In genomic region chr2:74440005-74440377, GRCh38 we compare ENCODE assay signal across 10 cellular contexts. TPM values are rescaled to one million over a fixed set of nuclear protein-coding genes. Genes with fewer than 3 reads are reported as not detected.
DNase-seq lines count a peak whose midpoint lies in the region; ATAC-seq, FAIRE-seq and TF ChIP-seq lines count a peak whose summit lies in the region.
"Had no signal": no experiment of that assay in that cellular context is flagged by ENCODE, and none has a peak within 500 bp of the region (broad histone marks: within the 10 kb centered on the region; RNA-seq: fewer than 3 reads in every experiment).

No MANE protein-coding gene starts in this region.

- 13% methylated on average over 6 of the region's 9 CpGs for WGBS in K562 (ENCODE audit: insufficient coverage, low coverage, missing lambda C conversion rate)
- WGBS in spleen, 5 donors = 16 to 45% (median 17%) methylated on average over 6 to 9 of the region's 9 CpGs

- H3K9me3 ChIP-seq in K562 (replicated peaks; ENCODE audit: control insufficient read depth, insufficient read depth, low read depth, low read length) (no peaks in the 10 kb centered on the region), spleen (no peaks in the 10 kb centered on the region)
- no peaks in the 10 kb centered on the region for H3K9me3 ChIP-seq in CD4-positive, alpha-beta memory T cell (ENCODE audit: control insufficient read depth in 1 of 2, low read length in 2 of 2)

- H2AFZ ChIP-seq in K562 (ENCODE audit: low read depth, low read length) = peak overlapping the region; percentile 98

- FAIRE-seq in K562 (lab: Jason Lieb, UNC) = no peak

- H4K20me1 ChIP-seq in K562 (replicated peaks; ENCODE audit: control insufficient read depth, insufficient read depth, low read length) = no peaks in the 10 kb centered on the region

- H3K4me2 ChIP-seq in K562 (ENCODE audit: insufficient read depth, low read length) = peak overlapping the region; percentile 87

- no peak for DNase-seq in activated CD4-positive, alpha-beta T cell treated with anti-CD3 and anti-CD28 coated beads for 36 hours
- no peak for DNase-seq in activated CD4-positive, alpha-beta T cell treated with anti-CD3 and anti-CD28 coated beads, Interleukin-2, amount 10 ng/mL, durations not matched to agents 7 days and 5 days
- DNase-seq in K562 (ENCODE audit: extremely low read depth in 1 of 4, low spot score in 3 of 4) (peak in 2 of 4 experiments; percentile 44 to 49), immature natural killer cell (no peak), spleen (peak; percentile 78), T-helper 2 cell (no peak), NCI-H187 treated with DMSO at 0.1 percent for 48 hours (lab: John Stamatoyannopoulos, UW) (no peak)
- no peak for DNase-seq in CD4-positive, alpha-beta memory T cell

- H3K4me1 ChIP-seq in K562 (replicated peaks in 1 of 2; ENCODE audit: control insufficient read depth in 2 of 2, insufficient read depth in 2 of 2, low read length in 2 of 2) = peaks cover 22 to 45% of the 10 kb centered on the region in 2 experiments; a peak in 4 of 5 replicates
- H3K4me1 ChIP-seq in spleen = peaks cover 13 to 65% (median 38%) of the 10 kb centered on the region in 6 donors
- peaks cover 17% of the 10 kb centered on the region for H3K4me1 ChIP-seq in CD4-positive, alpha-beta memory T cell (ENCODE audit: insufficient read depth, low read length)

- no peaks in the 10 kb centered on the region for H3K36me3 Mint-ChIP-seq in activated CD4-positive, alpha-beta T cell treated with anti-CD3 and anti-CD28 coated beads for 36 hours (ENCODE audit: low read depth)
- H3K36me3 Mint-ChIP-seq in activated CD4-positive, alpha-beta T cell treated with anti-CD3 and anti-CD28 coated beads, Interleukin-2, amount 10 ng/mL, durations not matched to agents 7 days and 5 days (ENCODE audit: low read depth) = no peaks in the 10 kb centered on the region
- no peaks in the 10 kb centered on the region for H3K36me3 Mint-ChIP-seq in immature natural killer cell
- no peaks in the 10 kb centered on the region for H3K36me3 Mint-ChIP-seq in CD4-positive, alpha-beta memory T cell
- H3K36me3 Mint-ChIP-seq: CD4-positive, CD25-positive, alpha-beta regulatory T cell had no signal

- POLR2A ChIA-PET in activated CD4-positive, alpha-beta T cell treated with anti-CD3 and anti-CD28 coated beads for 36 hours (lab: Charles Lee) = interaction anchor here (0.6 kb wide), 1 partner anchor 14 kb away, joined by 5 read pairs; no protein-coding TSS in a partner anchor
- POLR2A ChIA-PET in activated CD4-positive, alpha-beta T cell treated with anti-CD3 and anti-CD28 coated beads, Interleukin-2, amount 10 ng/mL, durations not matched to agents 7 days and 5 days (lab: Charles Lee) = no interaction called here
- POLR2A ChIA-PET in K562 (lab: Yijun Ruan, JAX) = interaction anchor here (0.5 to 1.7 kb wide), 7 partner anchors 10 to 613 kb away, joined by 3 to 9 read pairs (median 5); partner anchors contain the start of gene INO80B
- POLR2A ChIA-PET in CD4-positive, alpha-beta memory T cell (lab: Charles Lee; ENCODE audit: partially characterized antibody) = interaction anchor here (0.6 to 2.0 kb wide), 5 partner anchors 14 to 262 kb away, joined by 3 to 5 read pairs (median 3); partner anchors contain the start of genes MOB1A, MRPL53 and WBP1

- intact Hi-C loops in activated CD4-positive, alpha-beta T cell treated with anti-CD3 and anti-CD28 coated beads for 36 hours (cut with DNase I, micrococcal nuclease) = loop anchor here in 1 of 2 experiments (1.0 kb wide), 1 partner anchor 19 kb away; the partner anchor contains the start of genes C2orf81 and WDR54
- intact Hi-C loops in K562 (cut with micrococcal nuclease) (no loop called here), spleen (cut with DNase I; ENCODE audit: low total_unique reads) (no loop called here)
- intact Hi-C loops in CD4-positive, alpha-beta memory T cell (cut with micrococcal nuclease) = no loop called here

- TF ChIP-seq CTCF in K562 (IDR thresholded peaks at IDR 0.05 in 2 of 3, conservative IDR thresholded peaks at IDR 0.05 in 1 of 3; ENCODE audit: insufficient read depth in 2 of 3, low read depth in 1 of 3, low read length in 3 of 3) (no peak), spleen (IDR thresholded peaks at IDR 0.05 in 8 of 11, conservative IDR thresholded peaks at IDR 0.05 in 3 of 11) (no peak)

- peak overlapping the region; percentile 65 to 94 for H3K9ac ChIP-seq in K562 (ENCODE audit: insufficient read depth in 1 of 2, low read depth in 2 of 2, low read length in 2 of 2)

- TSS peak; percentile 80 for BruUV-seq in K562 (replicated peaks; lab: Mats Ljungman, UMichigan)

- peak overlapping the region; percentile 46; the same call in 2 of the 3 replicates for H3K27ac ChIP-seq in K562 (ENCODE audit: extremely low read depth, low read depth, low read length)
- H3K27ac ChIP-seq in spleen = peak overlapping the region; percentile 42 to 74 (median 70)
- H3K27ac ChIP-seq in CD4-positive, alpha-beta memory T cell (ENCODE audit: low read depth, low read length) = no peak overlapping the region

- no peak for TF ChIP-seq POLR2A in K562 (conservative IDR thresholded peaks at IDR 0.05)
- no peak for TF ChIP-seq POLR2A in spleen (IDR thresholded peaks at IDR 0.05)

- H3K27me3 Mint-ChIP-seq in activated CD4-positive, alpha-beta T cell treated with anti-CD3 and anti-CD28 coated beads for 36 hours = peaks cover 31% of the 10 kb centered on the region
- H3K27me3 Mint-ChIP-seq in activated CD4-positive, alpha-beta T cell treated with anti-CD3 and anti-CD28 coated beads, Interleukin-2, amount 10 ng/mL, durations not matched to agents 7 days and 5 days = peaks cover 44% of the 10 kb centered on the region
- peaks cover 6 to 8% (median 6%) of the 10 kb centered on the region in 3 donors for H3K27me3 Mint-ChIP-seq in immature natural killer cell (ENCODE audit: low read depth in 3 of 3)
- peaks cover 17 to 25% of the 10 kb centered on the region in 2 donors for H3K27me3 Mint-ChIP-seq in CD4-positive, alpha-beta memory T cell

- CTCF ChIA-PET in activated CD4-positive, alpha-beta T cell treated with anti-CD3 and anti-CD28 coated beads for 36 hours (lab: Charles Lee) = interaction anchor here (0.7 to 1.8 kb wide), 10 partner anchors 9 to 190 kb away, joined by 3 to 8 read pairs (median 4); partner anchors contain the start of genes INO80B and PCGF1
- CTCF ChIA-PET in activated CD4-positive, alpha-beta T cell treated with anti-CD3 and anti-CD28 coated beads, Interleukin-2, amount 10 ng/mL, durations not matched to agents 7 days and 5 days (lab: Charles Lee) = interaction anchor here (0.6 to 2.9 kb wide), 9 partner anchors 9 to 92 kb away, joined by 3 to 10 read pairs (median 4); partner anchors contain the start of genes C2orf81, INO80B and WDR54
- CTCF ChIA-PET in K562 (lab: Yijun Ruan, JAX; ENCODE audit: low intra/inter-chr PET ratio) = no interaction called here
- CTCF ChIA-PET in CD4-positive, alpha-beta memory T cell (lab: Charles Lee; ENCODE audit: partially characterized antibody) = interaction anchor here (1.1 kb wide), 1 partner anchor 9 kb away, joined by 3 read pairs; no protein-coding TSS in a partner anchor

- ATAC-seq in activated CD4-positive, alpha-beta T cell treated with anti-CD3 and anti-CD28 coated beads for 36 hours = no peak
- ATAC-seq in K562 = peak; percentile 24

- H3K36me3 ChIP-seq in K562 (ENCODE audit: control insufficient read depth, insufficient read depth, low read length) (no peaks in the 10 kb centered on the region), spleen (no peaks in the 10 kb centered on the region)
- H3K36me3 ChIP-seq in CD4-positive, alpha-beta memory T cell (ENCODE audit: insufficient read depth, low read length) = no peaks in the 10 kb centered on the region

- TF ChIP-seq EP300 in K562 (IDR thresholded peaks at IDR 0.05; ENCODE audit: low read length) = no peak

- H3K4me3 ChIP-seq in K562 (peak overlapping the region; percentile 41), spleen (peak overlapping the region; percentile 34 to 68 (median 42))
- no peak overlapping the region for H3K4me3 ChIP-seq in CD4-positive, alpha-beta memory T cell (ENCODE audit: low read length in 2 of 2)

- H3K79me2 ChIP-seq in K562 (ENCODE audit: control insufficient read depth, insufficient read depth, low read length) = no peaks in the 10 kb centered on the region

- H3K27ac Mint-ChIP-seq in activated CD4-positive, alpha-beta T cell treated with anti-CD3 and anti-CD28 coated beads for 36 hours = no peak overlapping the region
- no peak overlapping the region for H3K27ac Mint-ChIP-seq in activated CD4-positive, alpha-beta T cell treated with anti-CD3 and anti-CD28 coated beads, Interleukin-2, amount 10 ng/mL, durations not matched to agents 7 days and 5 days
- peak overlapping the region; percentile 23 to 85 (median 61) for H3K27ac Mint-ChIP-seq in immature natural killer cell
- H3K27ac Mint-ChIP-seq in CD4-positive, alpha-beta memory T cell = no peak overlapping the region
- H3K27ac Mint-ChIP-seq: activated naive CD8-positive, alpha-beta T cell treated with anti-CD3 and anti-CD28 coated beads, Interleukin-2, amount 10 ng/mL, durations not matched to agents 7 days and 5 days had no signal

- H3K9me3 Mint-ChIP-seq in activated CD4-positive, alpha-beta T cell treated with anti-CD3 and anti-CD28 coated beads for 36 hours (ENCODE audit: low read depth) = no peaks in the 10 kb centered on the region
- no peaks in the 10 kb centered on the region for H3K9me3 Mint-ChIP-seq in activated CD4-positive, alpha-beta T cell treated with anti-CD3 and anti-CD28 coated beads, Interleukin-2, amount 10 ng/mL, durations not matched to agents 7 days and 5 days
- H3K9me3 Mint-ChIP-seq in immature natural killer cell = no peaks in the 10 kb centered on the region
- no peaks in the 10 kb centered on the region for H3K9me3 Mint-ChIP-seq in CD4-positive, alpha-beta memory T cell
- H3K9me3 Mint-ChIP-seq: activated naive CD8-positive, alpha-beta T cell treated with anti-CD3 and anti-CD28 coated beads, Interleukin-2, amount 10 ng/mL, durations not matched to agents 7 days and 5 days; CD4-positive, CD25-positive, alpha-beta regulatory T cell had no signal

- in situ Hi-C loops in K562 (cut with MboI) = no loop called here

- no peaks in the 10 kb centered on the region for H3K9me1 ChIP-seq in K562 (ENCODE audit: control insufficient read depth, insufficient read depth, low read length)

- peak overlapping the region; percentile 26 for H3K4me3 Mint-ChIP-seq in activated CD4-positive, alpha-beta T cell treated with anti-CD3 and anti-CD28 coated beads for 36 hours
- H3K4me3 Mint-ChIP-seq in activated CD4-positive, alpha-beta T cell treated with anti-CD3 and anti-CD28 coated beads, Interleukin-2, amount 10 ng/mL, durations not matched to agents 7 days and 5 days = no peak overlapping the region
- peak overlapping the region; percentile 70 to 83 (median 81) for H3K4me3 Mint-ChIP-seq in immature natural killer cell
- peak overlapping the region in 4 of 8 donors; percentile 35 to 77 (median 50) for H3K4me3 Mint-ChIP-seq in CD4-positive, alpha-beta memory T cell

- no peaks in the 10 kb centered on the region for H3K27me3 ChIP-seq in K562 (ENCODE audit: control insufficient read depth in 2 of 2, insufficient read depth in 2 of 2, low read length in 2 of 2)
- H3K27me3 ChIP-seq in spleen (replicated peaks in 1 of 7) = peaks cover 0 to 54% (median 24%) of the 10 kb centered on the region in 7 donors
- H3K27me3 ChIP-seq in CD4-positive, alpha-beta memory T cell (ENCODE audit: insufficient read depth, low read length) = peaks cover 20% of the 10 kb centered on the region

- TF ChIP-seq RAD21 in K562 (CRISPR knock-in tag; conservative IDR thresholded peaks at IDR 0.05 in 1 of 2, IDR thresholded peaks at IDR 0.05 in 1 of 2) = no peak

- H3K4me1 Mint-ChIP-seq in activated CD4-positive, alpha-beta T cell treated with anti-CD3 and anti-CD28 coated beads for 36 hours = peaks cover 10% of the 10 kb centered on the region
- H3K4me1 Mint-ChIP-seq in activated CD4-positive, alpha-beta T cell treated with anti-CD3 and anti-CD28 coated beads, Interleukin-2, amount 10 ng/mL, durations not matched to agents 7 days and 5 days = peaks cover 9% of the 10 kb centered on the region
- peaks cover 27 to 29% of the 10 kb centered on the region in 2 donors for H3K4me1 Mint-ChIP-seq in immature natural killer cell
- H3K4me1 Mint-ChIP-seq in CD4-positive, alpha-beta memory T cell = peaks cover 3 to 11% (median 8%) of the 10 kb centered on the region in 4 donors

RNA-seq across cellular contexts. Expression of gene RTKN, which starts 1.7 kb away (rescaled TPM):
- 1 to 10 TPM; 1.8 to 2.5 TPM for total RNA-seq in activated CD4-positive, alpha-beta T cell treated with anti-CD3 and anti-CD28 coated beads for 36 hours
- under 1 TPM; 0.62 to 0.82 TPM for total RNA-seq in activated CD4-positive, alpha-beta T cell treated with anti-CD3 and anti-CD28 coated beads, Interleukin-2, amount 10 ng/mL, durations not matched to agents 7 days and 5 days
- 18.5 and 26.2 TPM in 2 replicates for total RNA-seq in K562 (2011; cell fraction: chromatin; rRNA removed; ENCODE audit: low replicate concordance)
- total RNA-seq in K562 (2011; cell fraction: nucleolus; rRNA removed) = 17.4 and 18.7 TPM in 2 replicates
- 15.6 and 20.5 TPM in 2 replicates for total RNA-seq in K562 (2011; cell fraction: nucleoplasm; rRNA removed)
- total RNA-seq in K562 (2014; rRNA removed) (6.1 and 6.7 TPM in 2 replicates), K562 (2014; rRNA removed; fragmentation: Illumina TruSeq; extraction: Trizol) (1.9 and 2.6 TPM in 2 replicates), K562 (2015; rRNA removed; fragmentation: Illumina TruSeq; extraction: Trizol) (2.1 and 3.6 TPM in 2 replicates), K562 (2021) (6.8 and 6.9 TPM in 2 replicates), spleen (10 to 100 TPM in 3 of 7 donors, 1 to 10 TPM in 4; 5.0 to 11.1 (median 9.8) TPM)
- polyA plus RNA-seq in K562 (2011; rRNA removed) (2.7 and 3.6 TPM in 2 replicates), K562 (2014; fragmentation: Illumina TruSeq; extraction: Trizol) (3.7 and 5.0 TPM in 2 replicates), K562 (2014; fragmentation: Nextera tagmentation; extraction: Ambion mirVana) (under 1 TPM; 0.14 to 0.22 TPM), K562 (2014; rRNA removed) (3.7 and 4.9 TPM in 2 replicates), immature natural killer cell (10 to 100 TPM in 1 of 3 donors, 1 to 10 TPM in 2; 5.8 to 10.8 (median 8.4) TPM), spleen (1 to 10 TPM; 3.2 to 6.9 (median 3.4) TPM)
- 2.7 and 4.9 TPM in 2 replicates for polyA plus RNA-seq in K562 (2011; cell fraction: cytosol; rRNA removed)
- polyA plus RNA-seq in K562 (2011; cell fraction: nucleus; rRNA removed) = 21.0 and 31.3 TPM in 2 replicates
- 4.8 and 6.7 TPM in 2 replicates for polyA plus RNA-seq in K562 (2012)
- 2.1 and 2.5 TPM in 2 replicates for polyA minus RNA-seq in K562 (2011; rRNA and poly(A)+ RNA removed)
- polyA minus RNA-seq in K562 (2011; cell fraction: cytosol; rRNA and poly(A)+ RNA removed) = 2.4 and 2.9 TPM in 2 replicates
- 8.8 and 11.4 TPM in 2 replicates for polyA minus RNA-seq in K562 (2011; cell fraction: nucleus; rRNA and poly(A)+ RNA removed)
- not detected for total RNA-seq in CD4-positive, alpha-beta memory T cell
- polyA plus RNA-seq in CD4-positive, alpha-beta memory T cell = under 1 TPM in 1 of 2 donors, not detected in 1; 0.14 TPM

RNA-seq across cellular contexts. Expression of gene INO80B, which starts 14.9 kb away (rescaled TPM):
- total RNA-seq in activated CD4-positive, alpha-beta T cell treated with anti-CD3 and anti-CD28 coated beads for 36 hours = 10 to 100 TPM; 24.2 to 25.6 TPM
- total RNA-seq in activated CD4-positive, alpha-beta T cell treated with anti-CD3 and anti-CD28 coated beads, Interleukin-2, amount 10 ng/mL, durations not matched to agents 7 days and 5 days = 10 to 100 TPM; 28.9 to 32.1 TPM
- total RNA-seq in K562 (2011; cell fraction: chromatin; rRNA removed; ENCODE audit: low replicate concordance) = 23.9 and 33.5 TPM in 2 replicates
- total RNA-seq in K562 (2011; cell fraction: nucleolus; rRNA removed) = 19.1 and 19.8 TPM in 2 replicates
- total RNA-seq in K562 (2011; cell fraction: nucleoplasm; rRNA removed) = 14.8 and 21.1 TPM in 2 replicates
- total RNA-seq in K562 (2014; rRNA removed) (9.0 and 14.3 TPM in 2 replicates), K562 (2014; rRNA removed; fragmentation: Illumina TruSeq; extraction: Trizol) (17.1 and 17.9 TPM in 2 replicates), K562 (2015; rRNA removed; fragmentation: Illumina TruSeq; extraction: Trizol) (9.9 and 10.6 TPM in 2 replicates), K562 (2021) (18.4 and 22.6 TPM in 2 replicates), spleen (10 to 100 TPM in 6 of 7 donors, 1 to 10 TPM in 1; 9.0 to 42.9 (median 28.6) TPM)
- polyA plus RNA-seq in K562 (2011; rRNA removed) (5.9 and 8.9 TPM in 2 replicates), K562 (2014; fragmentation: Illumina TruSeq; extraction: Trizol) (8.5 and 10.0 TPM in 2 replicates), K562 (2014; fragmentation: Nextera tagmentation; extraction: Ambion mirVana) (under 1 TPM; 0.41 to 0.66 TPM), K562 (2014; rRNA removed) (11.0 and 11.5 TPM in 2 replicates), immature natural killer cell (10 to 100 TPM in 1 of 3 donors, 1 to 10 TPM in 2; 3.9 to 11.1 (median 9.3) TPM), spleen (10 to 100 TPM; 36.7 to 50.3 (median 43.7) TPM)
- 1.9 and 5.8 TPM in 2 replicates for polyA plus RNA-seq in K562 (2011; cell fraction: cytosol; rRNA removed)
- 33.7 and 52.6 TPM in 2 replicates for polyA plus RNA-seq in K562 (2011; cell fraction: nucleus; rRNA removed)
- 11.7 and 21.7 TPM in 2 replicates for polyA plus RNA-seq in K562 (2012)
- polyA minus RNA-seq in K562 (2011; rRNA and poly(A)+ RNA removed) = 3.9 and 8.4 TPM in 2 replicates
- 0.95 TPM in 1 of 2 replicates, not detected in the other for polyA minus RNA-seq in K562 (2011; cell fraction: cytosol; rRNA and poly(A)+ RNA removed)
- polyA minus RNA-seq in K562 (2011; cell fraction: nucleus; rRNA and poly(A)+ RNA removed) = 11.1 and 15.1 TPM in 2 replicates
- total RNA-seq in CD4-positive, alpha-beta memory T cell = 10 to 100 TPM; 76.4 to 82.8 TPM
- polyA plus RNA-seq in CD4-positive, alpha-beta memory T cell = 1 to 10 TPM; 4.6 to 7.7 TPM

RNA-seq across cellular contexts. Expression of gene WBP1, which starts 18.2 kb away (rescaled TPM):
- 10 to 100 TPM; 24.9 to 30.2 TPM for total RNA-seq in activated CD4-positive, alpha-beta T cell treated with anti-CD3 and anti-CD28 coated beads for 36 hours
- total RNA-seq in activated CD4-positive, alpha-beta T cell treated with anti-CD3 and anti-CD28 coated beads, Interleukin-2, amount 10 ng/mL, durations not matched to agents 7 days and 5 days = 10 to 100 TPM; 52.5 to 52.6 TPM
- 26.2 and 59.3 TPM in 2 replicates for total RNA-seq in K562 (2011; cell fraction: chromatin; rRNA removed; ENCODE audit: low replicate concordance)
- 35.9 and 44.2 TPM in 2 replicates for total RNA-seq in K562 (2011; cell fraction: nucleolus; rRNA removed)
- 43.1 and 47.5 TPM in 2 replicates for total RNA-seq in K562 (2011; cell fraction: nucleoplasm; rRNA removed)
- total RNA-seq in K562 (2014; rRNA removed) = 12.9 and 14.2 TPM in 2 replicates
- 6.8 and 9.0 TPM in 2 replicates for total RNA-seq in K562 (2014; rRNA removed; fragmentation: Illumina TruSeq; extraction: Trizol)
- 10.3 TPM in 2 replicates for total RNA-seq in K562 (2015; rRNA removed; fragmentation: Illumina TruSeq; extraction: Trizol)
- 21.4 and 21.5 TPM in 2 replicates for total RNA-seq in K562 (2021)
- 19.9 and 21.9 TPM in 2 replicates for polyA plus RNA-seq in K562 (2011; rRNA removed)
- 25.5 and 43.6 TPM in 2 replicates for polyA plus RNA-seq in K562 (2011; cell fraction: cytosol; rRNA removed)
- 176 and 310 TPM in 2 replicates for polyA plus RNA-seq in K562 (2011; cell fraction: nucleus; rRNA removed)
- 25.5 and 36.8 TPM in 2 replicates for polyA plus RNA-seq in K562 (2012)
- polyA plus RNA-seq in K562 (2014; fragmentation: Illumina TruSeq; extraction: Trizol) = 19.8 and 20.5 TPM in 2 replicates
- 1 to 10 TPM; 1.9 to 2.1 TPM for polyA plus RNA-seq in K562 (2014; fragmentation: Nextera tagmentation; extraction: Ambion mirVana)
- polyA plus RNA-seq in K562 (2014; rRNA removed) = 27.7 and 34.5 TPM in 2 replicates
- polyA minus RNA-seq in K562 (2011; rRNA and poly(A)+ RNA removed) = 5.8 and 7.0 TPM in 2 replicates
- 3.4 and 5.9 TPM in 2 replicates for polyA minus RNA-seq in K562 (2011; cell fraction: cytosol; rRNA and poly(A)+ RNA removed)
- 17.2 and 23.6 TPM in 2 replicates for polyA minus RNA-seq in K562 (2011; cell fraction: nucleus; rRNA and poly(A)+ RNA removed)
- 10 to 100 TPM; 45.6 to 56.1 (median 54.0) TPM for polyA plus RNA-seq in immature natural killer cell
- 10 to 100 TPM; 39.5 to 80.7 (median 58.5) TPM for total RNA-seq in spleen
- 10 to 100 TPM; 64.7 to 84.2 (median 78.8) TPM for polyA plus RNA-seq in spleen
- 100 to 1,000 TPM; 108 to 109 TPM for total RNA-seq in CD4-positive, alpha-beta memory T cell
- 10 to 100 TPM; 38.1 to 41.2 TPM for polyA plus RNA-seq in CD4-positive, alpha-beta memory T cell

RNA-seq across cellular contexts. Expression of gene WDR54, which starts 18.5 kb away (rescaled TPM):
- total RNA-seq in activated CD4-positive, alpha-beta T cell treated with anti-CD3 and anti-CD28 coated beads for 36 hours = 100 to 1,000 TPM; 103 to 119 TPM
- total RNA-seq in activated CD4-positive, alpha-beta T cell treated with anti-CD3 and anti-CD28 coated beads, Interleukin-2, amount 10 ng/mL, durations not matched to agents 7 days and 5 days = 10 to 100 TPM; 71.3 to 80.7 TPM
- 7.3 and 16.7 TPM in 2 replicates for total RNA-seq in K562 (2011; cell fraction: chromatin; rRNA removed; ENCODE audit: low replicate concordance)
- 13.2 and 18.3 TPM in 2 replicates for total RNA-seq in K562 (2011; cell fraction: nucleolus; rRNA removed)
- 12.5 and 14.7 TPM in 2 replicates for total RNA-seq in K562 (2011; cell fraction: nucleoplasm; rRNA removed)
- total RNA-seq in K562 (2014; rRNA removed) (6.2 and 8.7 TPM in 2 replicates), K562 (2014; rRNA removed; fragmentation: Illumina TruSeq; extraction: Trizol) (4.1 and 5.4 TPM in 2 replicates), K562 (2015; rRNA removed; fragmentation: Illumina TruSeq; extraction: Trizol) (4.9 and 5.2 TPM in 2 replicates), K562 (2021) (8.3 and 9.4 TPM in 2 replicates), spleen (10 to 100 TPM; 15.1 to 24.3 (median 17.9) TPM)
- polyA plus RNA-seq in K562 (2011; rRNA removed) (15.2 and 16.6 TPM in 2 replicates), K562 (2014; fragmentation: Illumina TruSeq; extraction: Trizol) (6.3 and 6.4 TPM in 2 replicates), K562 (2014; fragmentation: Nextera tagmentation; extraction: Ambion mirVana) (1 to 10 TPM; 9.3 to 9.6 TPM), K562 (2014; rRNA removed) (7.4 and 11.0 TPM in 2 replicates), immature natural killer cell (10 to 100 TPM; 38.0 to 94.8 (median 47.7) TPM), spleen (10 to 100 TPM; 23.7 to 26.0 (median 24.4) TPM)
- polyA plus RNA-seq in K562 (2011; cell fraction: cytosol; rRNA removed) = 25.8 and 38.2 TPM in 2 replicates
- polyA plus RNA-seq in K562 (2011; cell fraction: nucleus; rRNA removed) = 21.3 and 28.0 TPM in 2 replicates
- 19.0 and 19.9 TPM in 2 replicates for polyA plus RNA-seq in K562 (2012)
- polyA minus RNA-seq in K562 (2011; rRNA and poly(A)+ RNA removed) = 9.9 and 12.0 TPM in 2 replicates
- 10.9 and 13.3 TPM in 2 replicates for polyA minus RNA-seq in K562 (2011; cell fraction: cytosol; rRNA and poly(A)+ RNA removed)
- 6.1 and 8.8 TPM in 2 replicates for polyA minus RNA-seq in K562 (2011; cell fraction: nucleus; rRNA and poly(A)+ RNA removed)
- total RNA-seq in CD4-positive, alpha-beta memory T cell = 10 to 100 TPM; 36.3 to 41.0 TPM
- 100 to 1,000 TPM in 1 of 2 donors, 10 to 100 TPM in 1; 56.1 to 107 TPM for polyA plus RNA-seq in CD4-positive, alpha-beta memory T cell

RNA-seq across cellular contexts. Expression of gene C2orf81, which starts 18.6 kb away (rescaled TPM):
- total RNA-seq in activated CD4-positive, alpha-beta T cell treated with anti-CD3 and anti-CD28 coated beads for 36 hours = 1 to 10 TPM; 4.5 to 4.9 TPM
- 1 to 10 TPM; 3.0 to 3.3 TPM for total RNA-seq in activated CD4-positive, alpha-beta T cell treated with anti-CD3 and anti-CD28 coated beads, Interleukin-2, amount 10 ng/mL, durations not matched to agents 7 days and 5 days
- total RNA-seq in K562 (2011; cell fraction: chromatin; rRNA removed; ENCODE audit: low replicate concordance) = 0.32 TPM in 1 of 2 replicates, not detected in the other
- 0.33 TPM in 1 of 2 replicates, not detected in the other for total RNA-seq in K562 (2011; cell fraction: nucleolus; rRNA removed)
- total RNA-seq in K562 (2011; cell fraction: nucleoplasm; rRNA removed) = not detected in 2 replicates
- total RNA-seq in K562 (2014; rRNA removed) = 0.04 TPM in 1 of 2 replicates, not detected in the other
- not detected in 2 replicates for total RNA-seq in K562 (2014; rRNA removed; fragmentation: Illumina TruSeq; extraction: Trizol)
- not detected in 2 replicates for total RNA-seq in K562 (2015; rRNA removed; fragmentation: Illumina TruSeq; extraction: Trizol)
- total RNA-seq in K562 (2021) = 0.22 TPM in 1 of 2 replicates, not detected in the other
- 0.07 TPM in 1 of 2 replicates, not detected in the other for polyA plus RNA-seq in K562 (2011; rRNA removed)
- 0.03 and 0.24 TPM in 2 replicates for polyA plus RNA-seq in K562 (2011; cell fraction: cytosol; rRNA removed)
- polyA plus RNA-seq in K562 (2011; cell fraction: nucleus; rRNA removed) = 0.15 and 0.26 TPM in 2 replicates
- 0.14 and 0.47 TPM in 2 replicates for polyA plus RNA-seq in K562 (2012)
- polyA plus RNA-seq in K562 (2014; fragmentation: Illumina TruSeq; extraction: Trizol) = 0.06 TPM in 1 of 2 replicates, not detected in the other
- polyA plus RNA-seq in K562 (2014; fragmentation: Nextera tagmentation; extraction: Ambion mirVana) = not detected
- not detected in 2 replicates for polyA plus RNA-seq in K562 (2014; rRNA removed)
- not detected in 2 replicates for polyA minus RNA-seq in K562 (2011; rRNA and poly(A)+ RNA removed)
- polyA minus RNA-seq in K562 (2011; cell fraction: cytosol; rRNA and poly(A)+ RNA removed) = not detected in 2 replicates
- 0.27 TPM in 1 of 2 replicates, not detected in the other for polyA minus RNA-seq in K562 (2011; cell fraction: nucleus; rRNA and poly(A)+ RNA removed)
- polyA plus RNA-seq in immature natural killer cell = 1 to 10 TPM in 2 of 3 donors, not detected in 1; 1.6 TPM
- 1 to 10 TPM; 1.7 to 4.0 (median 2.8) TPM for total RNA-seq in spleen
- 1 to 10 TPM; 3.2 to 5.7 (median 5.1) TPM for polyA plus RNA-seq in spleen
- 1 to 10 TPM; 5.3 to 7.5 TPM for total RNA-seq in CD4-positive, alpha-beta memory T cell
- polyA plus RNA-seq in CD4-positive, alpha-beta memory T cell = 1 to 10 TPM; 1.5 to 1.6 TPM

Comparison
In these comparisons a context has a peak if more than half of its experiments do, and no peak if none do; other contexts are left out.
1. H3K27ac Mint-ChIP-seq: peak in immature natural killer cell (6 of 6); none in activated CD4-positive, alpha-beta T cell treated with anti-CD3 and anti-CD28 coated beads for 36 hours (single experiment), activated CD4-positive, alpha-beta T cell treated with anti-CD3 and anti-CD28 coated beads, Interleukin-2, amount 10 ng/mL, durations not matched to agents 7 days and 5 days (single experiment) and CD4-positive, alpha-beta memory T cell (0 of 7).
2. H3K4me3 ChIP-seq: peak in K562 (single experiment) and spleen (8 of 8); none in CD4-positive, alpha-beta memory T cell (0 of 2).